11 cellular contexts compared by ENCODE assay signal in genomic region chr19:34926361-34926684, GRCh38. TPM values are rescaled to one million over a fixed set of nuclear protein-coding genes. Genes with fewer than 3 reads are reported as not detected.
DNase-seq lines count a peak whose midpoint lies in the region; ATAC-seq, FAIRE-seq and TF ChIP-seq lines count a peak whose summit lies in the region.
"Had no signal": no experiment of that assay in that cellular context is flagged by ENCODE, and none has a peak within 500 bp of the region (broad histone marks: within the 10 kb centered on the region; RNA-seq: fewer than 3 reads in every experiment).

No MANE protein-coding gene starts in this region.

- H3K9me3 ChIP-seq in kidney (ENCODE audit: control insufficient read depth in 1 of 2, low read length in 2 of 2) (no peaks in the 10 kb centered on the region), stomach smooth muscle (ENCODE audit: control insufficient read depth in 2 of 2, low read length in 2 of 2) (no peaks in the 10 kb centered on the region), aorta (ENCODE audit: control insufficient read depth, low read length) (no peaks in the 10 kb centered on the region)

- no peaks in the 10 kb centered on the region for H3K9me3 Mint-ChIP-seq in activated CD8-positive, alpha-beta memory T cell treated with anti-CD3 and anti-CD28 coated beads, Interleukin-2, amount 10 ng/mL, durations not matched to agents 7 days and 5 days (ENCODE audit: low read depth)
- no peaks in the 10 kb centered on the region for H3K9me3 Mint-ChIP-seq in activated naive CD8-positive, alpha-beta T cell (ENCODE audit: low read depth)

- H3K36me3 Mint-ChIP-seq in activated CD8-positive, alpha-beta memory T cell treated with anti-CD3 and anti-CD28 coated beads, Interleukin-2, amount 10 ng/mL, durations not matched to agents 7 days and 5 days = peaks cover 15% of the 10 kb centered on the region
- peaks cover 11% of the 10 kb centered on the region for H3K36me3 Mint-ChIP-seq in activated naive CD8-positive, alpha-beta T cell

- no peaks in the 10 kb centered on the region for H3K27me3 Mint-ChIP-seq in activated CD8-positive, alpha-beta memory T cell treated with anti-CD3 and anti-CD28 coated beads, Interleukin-2, amount 10 ng/mL, durations not matched to agents 7 days and 5 days
- H3K27me3 Mint-ChIP-seq in activated naive CD8-positive, alpha-beta T cell = no peaks in the 10 kb centered on the region

- H3K4me1 Mint-ChIP-seq in activated CD8-positive, alpha-beta memory T cell treated with anti-CD3 and anti-CD28 coated beads, Interleukin-2, amount 10 ng/mL, durations not matched to agents 7 days and 5 days = peaks cover 12% of the 10 kb centered on the region
- peaks cover 26% of the 10 kb centered on the region for H3K4me1 Mint-ChIP-seq in activated naive CD8-positive, alpha-beta T cell (ENCODE audit: low read depth)

- peak overlapping the region; percentile 79 to 86 for H3K4me3 ChIP-seq in kidney (ENCODE audit: low read length in 2 of 2)
- H3K4me3 ChIP-seq in stomach smooth muscle (ENCODE audit: low read length in 2 of 2) = peak overlapping the region; percentile 85 to 87
- no peak overlapping the region for H3K4me3 ChIP-seq in aorta (ENCODE audit: low read length in 2 of 2)

- no peak for DNase-seq in activated CD8-positive, alpha-beta memory T cell treated with anti-CD3 and anti-CD28 coated beads, Interleukin-2, amount 10 ng/mL, durations not matched to agents 7 days and 5 days
- no peak for DNase-seq in activated CD8-positive, alpha-beta memory T cell treated with anti-CD3 and anti-CD28 coated beads, Interleukin-2, amount 50 U/mL, for 4 hours
- DNase-seq in kidney (no peak), UCSD-AML1 (lab: John Stamatoyannopoulos, UW; ENCODE audit: unreplicated experiment) (no peak), aorta (no peak)
- DNase-seq: SIG-M5 had no signal

- H3K27me3 ChIP-seq in stomach smooth muscle (ENCODE audit: control insufficient read depth in 1 of 2, insufficient read depth in 2 of 2, low read length in 2 of 2) (no peaks in the 10 kb centered on the region), aorta (ENCODE audit: control insufficient read depth in 1 of 2, insufficient read depth in 2 of 2, low read length in 1 of 2) (no peaks in the 10 kb centered on the region)
- H3K27me3 ChIP-seq: brain microvascular endothelial cell had no signal

- FAIRE-seq in kidney (lab: Jason Lieb, UNC) = peak; percentile 27
- FAIRE-seq: urothelium cell line had no signal

- ATAC-seq in activated CD8-positive, alpha-beta memory T cell treated with anti-CD3 and anti-CD28 coated beads, Interleukin-2, amount 10 ng/mL, durations not matched to agents 7 days and 5 days = no peak
- ATAC-seq in aorta (ENCODE audit: low FRiP score) (no peak), GM19023 (IDR thresholded peaks at IDR 0.05; ENCODE audit: unreplicated experiment) (no peak)

- H3K4me3 Mint-ChIP-seq in activated CD8-positive, alpha-beta memory T cell treated with anti-CD3 and anti-CD28 coated beads, Interleukin-2, amount 10 ng/mL, durations not matched to agents 7 days and 5 days = peak overlapping the region; percentile 86
- peak overlapping the region; percentile 92 for H3K4me3 Mint-ChIP-seq in activated naive CD8-positive, alpha-beta T cell

- CTCF ChIA-PET in activated CD8-positive, alpha-beta memory T cell treated with anti-CD3 and anti-CD28 coated beads, Interleukin-2, amount 10 ng/mL, durations not matched to agents 7 days and 5 days (lab: Charles Lee) = interaction anchor here (1.1 to 1.5 kb wide), 4 partner anchors 10 to 88 kb away, joined by 3 to 4 read pairs (median 4); no protein-coding TSS in a partner anchor

- WGBS in aorta, 2 donors = 69 to 74% methylated on average over 3 of the region's 3 CpGs

- no peak overlapping the region for H3K27ac Mint-ChIP-seq in activated CD8-positive, alpha-beta memory T cell treated with anti-CD3 and anti-CD28 coated beads, Interleukin-2, amount 10 ng/mL, durations not matched to agents 7 days and 5 days
- H3K27ac Mint-ChIP-seq in activated naive CD8-positive, alpha-beta T cell = no peak overlapping the region

- H3K9ac ChIP-seq in kidney (ENCODE audit: low read length in 2 of 2) (peak overlapping the region in 1 of 2 donors; percentile 51), stomach smooth muscle (ENCODE audit: low read length in 2 of 2) (no peak overlapping the region)

- no peak overlapping the region for H3K27ac ChIP-seq in kidney (ENCODE audit: low read depth in 2 of 2, low read length in 2 of 2)
- peak overlapping the region; percentile 31 for H3K27ac ChIP-seq in stomach smooth muscle (ENCODE audit: low read length)
- H3K27ac ChIP-seq in aorta (ENCODE audit: low read depth in 1 of 2, low read length in 2 of 2) = no peak overlapping the region

- H3K36me3 ChIP-seq in kidney (ENCODE audit: control insufficient read depth in 1 of 2, insufficient read depth in 2 of 2, low read length in 2 of 2) = peaks cover under 1 to 2% of the 10 kb centered on the region in 2 donors
- peaks cover 5 to 6% of the 10 kb centered on the region in 2 donors for H3K36me3 ChIP-seq in stomach smooth muscle (ENCODE audit: control insufficient read depth in 2 of 2, insufficient read depth in 2 of 2, low read length in 2 of 2)
- H3K36me3 ChIP-seq in aorta (ENCODE audit: control insufficient read depth in 1 of 2, insufficient read depth in 2 of 2, low read length in 1 of 2) = no peaks in the 10 kb centered on the region
- H3K36me3 ChIP-seq: brain microvascular endothelial cell had no signal

- TF ChIP-seq CTCF in kidney (IDR thresholded peaks at IDR 0.05; ENCODE audit: borderline replicate concordance, extremely low read depth, insufficient read depth) = no peak

- H3K4me1 ChIP-seq in kidney (ENCODE audit: control insufficient read depth in 1 of 2, insufficient read depth in 1 of 2, low read depth in 1 of 2, low read length in 2 of 2) (no peaks in the 10 kb centered on the region), stomach smooth muscle (ENCODE audit: control insufficient read depth, insufficient read depth, low read length) (peaks cover 5% of the 10 kb centered on the region), aorta (ENCODE audit: control insufficient read depth in 1 of 2, insufficient read depth in 2 of 2, low read length in 2 of 2) (no peaks in the 10 kb centered on the region)

- intact Hi-C loops in kidney (cut with DNase I) = no loop called here
- intact Hi-C loops in aorta (cut with DNase I) = no loop called here

RNA-seq across cellular contexts. Expression of gene ZNF30, which starts 0.4 kb away (rescaled TPM):
- total RNA-seq in activated CD8-positive, alpha-beta memory T cell treated with anti-CD3 and anti-CD28 coated beads, Interleukin-2, amount 10 ng/mL, durations not matched to agents 7 days and 5 days = 1 to 10 TPM; 2.7 TPM
- total RNA-seq in kidney (3.5 TPM), aorta (1 to 10 TPM; 1.9 to 3.1 TPM)
- polyA plus RNA-seq in kidney (ENCODE audit: insufficient read depth, low read depth, low replicate concordance) (3.1 TPM), aorta (10 to 100 TPM in 1 of 2 donors, 1 to 10 TPM in 1; 2.6 to 10.9 TPM)

RNA-seq across cellular contexts. Expression of gene ZNF792, which starts 37.7 kb away (rescaled TPM):
- total RNA-seq in activated CD8-positive, alpha-beta memory T cell treated with anti-CD3 and anti-CD28 coated beads, Interleukin-2, amount 10 ng/mL, durations not matched to agents 7 days and 5 days = 10 to 100 TPM; 13.5 to 15.3 TPM
- total RNA-seq in kidney (9.1 TPM), aorta (10 to 100 TPM in 1 of 2 donors, 1 to 10 TPM in 1; 5.2 to 13.5 TPM)
- polyA plus RNA-seq in kidney (ENCODE audit: insufficient read depth, low read depth, low replicate concordance) (2.0 TPM), aorta (1 to 10 TPM; 1.0 to 1.8 TPM)

Comparison
In these comparisons a context has a peak if more than half of its experiments do, and no peak if none do; other contexts are left out.
1. H3K4me3 ChIP-seq: peak in kidney (2 of 2) and stomach smooth muscle (2 of 2); none in aorta (0 of 2).